In the genomic region with DNA sequence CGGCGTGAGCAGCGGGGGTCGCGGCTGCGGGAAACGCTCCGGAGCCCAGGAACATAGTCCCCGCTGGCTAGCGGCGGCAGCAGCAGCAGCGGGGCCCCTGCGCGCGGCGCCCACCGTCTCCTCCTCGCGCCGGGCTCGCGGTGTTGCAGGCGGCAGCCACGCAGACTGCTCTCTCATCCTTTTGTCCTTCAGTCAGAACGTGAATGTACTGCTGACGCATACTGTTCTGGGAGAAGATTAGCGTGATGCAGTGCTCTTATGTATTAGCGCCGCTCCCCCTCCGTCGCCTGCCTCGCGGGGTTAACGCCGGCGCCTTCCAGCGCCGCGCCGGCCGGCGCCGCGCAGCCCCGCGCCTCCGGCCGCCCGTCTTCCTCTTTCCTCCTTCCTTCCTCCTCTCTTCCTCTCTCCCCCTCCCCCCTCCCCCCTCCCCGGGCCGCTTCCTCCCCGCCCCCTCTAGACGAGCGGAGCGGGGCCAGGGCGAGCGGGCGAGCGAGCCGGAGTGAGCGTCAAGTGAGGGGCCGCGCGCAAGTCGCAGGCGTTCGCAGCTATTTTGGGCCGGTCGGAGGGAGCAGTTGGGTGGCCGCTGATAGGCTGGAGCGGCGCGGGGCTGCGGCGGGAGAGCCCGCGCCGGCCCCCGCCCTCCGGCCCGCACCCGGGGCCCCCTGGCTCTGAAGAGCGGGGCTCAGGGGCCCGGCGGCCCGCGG, we compare ENCODE assay signal across 8 cellular contexts. TPM values are rescaled to one million over a fixed set of nuclear protein-coding genes. Genes with fewer than 3 reads are reported as not detected.
A peak's percentile ranks its signal among the peaks of the same experiment; 100 is the strongest.
DNase-seq lines count a peak whose midpoint lies in the region; TF ChIP-seq lines count a peak whose summit lies in the region.

No MANE protein-coding gene starts in this region.

- no peak overlapping the region for H3K27ac Mint-ChIP-seq in H9
- no peak overlapping the region for H3K27ac Mint-ChIP-seq in endodermal cell

- no peak overlapping the region for H2AFZ ChIP-seq in H9 (ENCODE audit: low read length)

- TF ChIP-seq CTCF in H9 (conservative IDR thresholded peaks at IDR 0.05) (peak; percentile 27; the same call in 1 of the 3 replicates), endodermal cell (conservative IDR thresholded peaks at IDR 0.05) (peak; percentile 44)

- H3K23me2 ChIP-seq in H9 (ENCODE audit: insufficient read length, low read depth, low read length, poor library complexity, severe bottlenecking), result peaks cover 21% of the 10 kb centered on the region

- H3K4me3 ChIP-seq in endodermal cell (ENCODE audit: low read length), result peak overlapping the region; percentile 70

- no peaks in the 10 kb centered on the region; the same call in 1 of the 2 replicates for H3K79me2 ChIP-seq in H9 (ENCODE audit: insufficient read depth, low read length)

- no peak overlapping the region for H2BK120ac ChIP-seq in H9 (ENCODE audit: low read depth, low read length, poor library complexity, severe bottlenecking)

- H4K5ac ChIP-seq in H9 (ENCODE audit: insufficient read length, low read depth, low read length), result no peak overlapping the region

- H3K23ac ChIP-seq in H9 (ENCODE audit: insufficient read length, low read depth, low read length), result no peak overlapping the region

- H3K14ac ChIP-seq in H9 (ENCODE audit: insufficient read depth, low read length), result peak overlapping the region; percentile 81

- no peak overlapping the region for H2AK5ac ChIP-seq in H9 (ENCODE audit: insufficient read length, low read length)

- WGBS in H9 (ENCODE audit: extremely low coverage, insufficient read length, low lambda C conversion rate), result no CpG with 5 or more reads among the region's 87 CpGs
- whole genome bisulfite sequencing in endodermal cell (ENCODE audit: insufficient coverage in 1 of 2, insufficient read length in 1 of 2), 2 experiments, result 0 to 1% methylated on average over 16 to 75 of the region's 87 CpGs

- peaks cover 7% of the 10 kb centered on the region; the same call in 1 of the 2 replicates for H3K27me3 ChIP-seq in H9 (ENCODE audit: insufficient read depth, low read length)
- peaks cover 27% of the 10 kb centered on the region for H3K27me3 ChIP-seq in endodermal cell (ENCODE audit: control insufficient read depth, insufficient read depth, low read length, poor library complexity, severe bottlenecking)

- no peak overlapping the region for H2BK5ac ChIP-seq in H9 (ENCODE audit: insufficient read length, low read length)

- no peak overlapping the region for H3K18ac ChIP-seq in H9 (ENCODE audit: insufficient read length, low read depth, low read length)

- H3K36me3 ChIP-seq in endodermal cell (ENCODE audit: control insufficient read depth, insufficient read depth, low read length), result peaks cover 16% of the 10 kb centered on the region

- no peak overlapping the region for H3K4ac ChIP-seq in H9 (ENCODE audit: low read depth, low read length)

- H3K27me3 Mint-ChIP-seq in H9 (ENCODE audit: low read depth) (peaks cover 46% of the 10 kb centered on the region), endodermal cell (ENCODE audit: insufficient read depth) (peaks cover 51% of the 10 kb centered on the region)

- H4K91ac ChIP-seq in H9 (ENCODE audit: insufficient read length, low read depth, low read length), result no peak overlapping the region

- H3K9ac ChIP-seq in H9 (ENCODE audit: extremely low read depth, insufficient read length, low read length), result peak overlapping the region; percentile 50
- H3K9ac ChIP-seq in endodermal cell (ENCODE audit: extremely low read depth, low read length, poor library complexity, severe bottlenecking), result no peak overlapping the region

- H3K27ac ChIP-seq in H9 (ENCODE audit: insufficient read length, low read depth, low read length) (no peak overlapping the region), endodermal cell (ENCODE audit: low read depth, low read length) (peak overlapping the region; percentile 77)

- no peak overlapping the region for H3K56ac ChIP-seq in H9 (ENCODE audit: insufficient read length, low read depth, low read length)

- H3K4me1 ChIP-seq in H9 (ENCODE audit: insufficient read depth, low read length) (peaks cover 6% of the 10 kb centered on the region; the same call in 1 of the 2 replicates), endodermal cell (ENCODE audit: control insufficient read depth, insufficient read depth, low read length) (peaks cover 6% of the 10 kb centered on the region)

- peak overlapping the region; percentile 72 to 88 for H3K4me3 Mint-ChIP-seq in H9
- H3K4me3 Mint-ChIP-seq in endodermal cell, result peak overlapping the region; percentile 53

- H3K36me3 Mint-ChIP-seq in H9 (ENCODE audit: insufficient read depth in 1 of 3, low read depth in 3 of 3) (peaks cover 11 to 18% (median 13%) of the 10 kb centered on the region in 3 experiments), endodermal cell (ENCODE audit: low read depth) (peaks cover 13% of the 10 kb centered on the region)

- H3K4me2 ChIP-seq in H9 (ENCODE audit: insufficient read depth, insufficient read length, low read length), result peak overlapping the region; percentile 98

- no peak overlapping the region for H2BK15ac ChIP-seq in H9 (ENCODE audit: low read depth, low read length)

- H2BK12ac ChIP-seq in H9 (ENCODE audit: insufficient read length, low read depth, low read length), result no peak overlapping the region

- H3K9me3 Mint-ChIP-seq in H9, result no peaks in the 10 kb centered on the region; a peak in 2 of 5 replicates
- no peaks in the 10 kb centered on the region for H3K9me3 Mint-ChIP-seq in endodermal cell

- H4K8ac ChIP-seq in H9 (replicated peaks; ENCODE audit: insufficient read length, low read depth, low read length), result no peak overlapping the region

- H3K9me3 ChIP-seq in H9 (ENCODE audit: control insufficient read depth, low read depth, low read length) (no peaks in the 10 kb centered on the region), endodermal cell (ENCODE audit: control insufficient read depth, low read length) (no peaks in the 10 kb centered on the region)

- no peaks in the 10 kb centered on the region for H3K79me1 ChIP-seq in H9 (ENCODE audit: insufficient read depth, low read depth, low read length, poor library complexity, severe bottlenecking)

- DNase-seq in GM04504 (ENCODE audit: low read depth) (peak; percentile 69), H9 (peak; percentile 51), NCI-H2029 (lab: John Stamatoyannopoulos, UW) (peak; percentile 46), endodermal cell (peak; percentile 84), midbrain (lab: John Stamatoyannopoulos, UW) (peak; percentile 41), OCI-M2 (lab: John Stamatoyannopoulos, UW; ENCODE audit: unreplicated experiment) (no peak)
- peak; percentile 77 for DNase-seq in activated CD8-positive, alpha-beta memory T cell treated with anti-CD3 and anti-CD28 coated beads for 24 hours
- peak; percentile 22 for DNase-seq in stimulated activated CD8-positive, alpha-beta memory T cell treated with anti-CD3 and anti-CD28 coated beads, Interleukin-4, amount 100 ng/mL, for 24 hours (ENCODE audit: low read depth)

- H3T11ph ChIP-seq in H9 (ENCODE audit: low read length), result no peak overlapping the region

- peaks cover 29 to 41% of the 10 kb centered on the region in 2 experiments for H3K4me1 Mint-ChIP-seq in H9
- H3K4me1 Mint-ChIP-seq in endodermal cell, result peaks cover 9% of the 10 kb centered on the region

- no peak overlapping the region for H2BK20ac ChIP-seq in H9 (ENCODE audit: low read depth, low read length, poor library complexity, severe bottlenecking)

- H4K20me1 ChIP-seq in H9 (ENCODE audit: control insufficient read depth, insufficient read depth, insufficient read length), result no peaks in the 10 kb centered on the region

RNA-seq across cellular contexts. Expression of gene LRRC4, which starts 0.8 kb away (rescaled TPM):
- total RNA-seq in H9 (2021) (10.4 and 14.3 TPM in 2 replicates), endodermal cell (1 to 10 TPM; 1.5 TPM)
- polyA plus RNA-seq in endodermal cell (2013, experiment 1 of 2), result 18.8 TPM
- polyA plus RNA-seq in endodermal cell (2013, experiment 2 of 2), result 16.4 TPM
